In the genomic region with DNA sequence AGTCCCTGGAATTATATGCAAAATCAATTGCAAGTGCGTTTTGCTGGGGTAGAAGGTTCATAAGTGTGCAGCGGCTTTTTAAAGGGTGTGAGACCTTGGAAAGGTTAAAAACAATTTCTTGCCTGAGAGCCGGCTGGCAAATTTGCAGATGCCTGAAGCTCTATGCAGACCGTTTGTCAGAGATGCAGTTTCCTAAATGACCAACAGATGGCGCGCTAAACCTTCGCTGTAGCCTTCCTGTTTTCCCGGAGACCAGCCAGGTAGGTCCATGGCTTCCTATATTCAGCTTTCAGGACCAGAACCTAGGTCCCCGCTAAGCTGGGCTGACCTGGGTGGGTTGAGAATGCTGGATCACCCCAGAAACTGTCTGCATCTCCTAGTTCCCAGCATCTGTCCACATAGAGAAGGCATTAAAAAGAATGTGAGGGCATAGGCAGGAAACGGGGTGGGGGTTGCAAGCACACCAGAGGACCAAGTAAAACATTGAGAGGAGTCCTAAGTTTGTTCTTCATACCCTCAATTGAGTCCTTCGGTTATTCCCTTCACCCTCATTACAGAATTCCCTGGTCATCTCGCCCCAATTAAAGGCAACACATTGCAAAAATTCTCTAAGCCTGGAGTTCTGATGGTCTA, we compare ENCODE assay signal across 8 cellular contexts. TPM values are rescaled to one million over a fixed set of nuclear protein-coding genes. Genes with fewer than 3 reads are reported as not detected.
A peak's percentile ranks its signal among the peaks of the same experiment; 100 is the strongest.
DNase-seq lines count a peak whose midpoint lies in the region; ATAC-seq, FAIRE-seq and TF ChIP-seq lines count a peak whose summit lies in the region.

No MANE protein-coding gene starts in this region.

- 12% methylated on average over 10 of the region's 12 CpGs for WGBS in mesenchymal stem cell

- peaks cover 6% of the 10 kb centered on the region; the same call in 2 of the 3 replicates for H3K9me3 Mint-ChIP-seq in GM23338
- H3K9me3 Mint-ChIP-seq in activated CD4-positive, alpha-beta T cell treated with anti-CD3 and anti-CD28 coated beads, Interleukin-2, amount 10 ng/mL, durations not matched to agents 7 days and 5 days: no peaks in the 10 kb centered on the region

- H3K79me2 ChIP-seq in GM23338 (replicated peaks; ENCODE audit: insufficient read depth): no peaks in the 10 kb centered on the region
- no peaks in the 10 kb centered on the region for H3K79me2 ChIP-seq in endothelial cell of umbilical vein (ENCODE audit: control insufficient read depth, insufficient read depth, low read length)

- H3K18ac ChIP-seq in mesenchymal stem cell (ENCODE audit: low read depth in 1 of 2, low read length in 2 of 2): no peak overlapping the region

- H4K91ac ChIP-seq in mesenchymal stem cell (ENCODE audit: low read length): no peak overlapping the region

- H3K9me2 ChIP-seq in GM23338 (ENCODE audit: insufficient read depth): no peaks in the 10 kb centered on the region

- H2BK15ac ChIP-seq in mesenchymal stem cell (ENCODE audit: low read depth, poor library complexity, severe bottlenecking): no peak overlapping the region

- no peak overlapping the region for H3K27ac Mint-ChIP-seq in GM23338
- no peak overlapping the region for H3K27ac Mint-ChIP-seq in activated CD4-positive, alpha-beta T cell treated with anti-CD3 and anti-CD28 coated beads, Interleukin-2, amount 10 ng/mL, durations not matched to agents 7 days and 5 days

- peak; percentile 85 for ATAC-seq in GM23338
- no peak for ATAC-seq in GM19023 (IDR thresholded peaks at IDR 0.05; ENCODE audit: unreplicated experiment)

- BruUV-seq in endothelial cell of umbilical vein (replicated peaks; lab: Mats Ljungman, UMichigan): no TSS peak

- H2BK12ac ChIP-seq in mesenchymal stem cell (ENCODE audit: low read length in 2 of 2): no peak overlapping the region

- DNase-seq in CD1c-positive myeloid dendritic cell (ENCODE audit: extremely low spot score) (peak; percentile 69), GM23338 (ENCODE audit: low spot score) (peak; percentile 92), NCI-H2196 (lab: John Stamatoyannopoulos, UW; ENCODE audit: unreplicated experiment) (peak; percentile 86), endothelial cell of umbilical vein (ENCODE audit: low read depth, low spot score) (peak; percentile 79), mesenchymal stem cell (peak; percentile 66)
- peak; percentile 59 for DNase-seq in activated CD4-positive, alpha-beta T cell treated with anti-CD3 and anti-CD28 coated beads, Interleukin-2, amount 10 ng/mL, durations not matched to agents 7 days and 5 days
- peak; percentile 4 to 11 for DNase-seq in stimulated activated CD8-positive, alpha-beta memory T cell treated with anti-CD3 and anti-CD28 coated beads, Interleukin-7, amount 100 ng/mL, for 4 hours (ENCODE audit: low read depth in 2 of 2)

- no peak for TF ChIP-seq POLR2A in endothelial cell of umbilical vein (IDR thresholded peaks at IDR 0.05; ENCODE audit: low read depth, low read length)

- H3K27ac ChIP-seq in GM23338 (ENCODE audit: low read depth) (no peak overlapping the region), endothelial cell of umbilical vein (ENCODE audit: insufficient read depth, low read depth, low read length) (no peak overlapping the region), mesenchymal stem cell (ENCODE audit: low read length, poor library complexity, severe bottlenecking) (no peak overlapping the region)

- H3K14ac ChIP-seq in mesenchymal stem cell (ENCODE audit: low read length in 2 of 2): no peak overlapping the region

- POLR2A ChIA-PET in activated CD4-positive, alpha-beta T cell treated with anti-CD3 and anti-CD28 coated beads, Interleukin-2, amount 10 ng/mL, durations not matched to agents 7 days and 5 days (lab: Charles Lee): no interaction called here
- POLR2A ChIA-PET in endothelial cell of umbilical vein (lab: Charles Lee): no interaction called here

- H3K4me1 Mint-ChIP-seq in GM23338: peaks cover 9% of the 10 kb centered on the region; the same call in 2 of the 3 replicates
- no peaks in the 10 kb centered on the region for H3K4me1 Mint-ChIP-seq in activated CD4-positive, alpha-beta T cell treated with anti-CD3 and anti-CD28 coated beads, Interleukin-2, amount 10 ng/mL, durations not matched to agents 7 days and 5 days

- TF ChIP-seq CTCF in GM23338 (conservative IDR thresholded peaks at IDR 0.05; ENCODE audit: low read depth in 2 of 2): peak; percentile 89 to 93
- peak; percentile 82 to 87 for TF ChIP-seq CTCF in endothelial cell of umbilical vein (IDR thresholded peaks at IDR 0.05; ENCODE audit: extremely low read depth in 1 of 2, insufficient read depth in 1 of 2, low read depth in 1 of 2, low read length in 2 of 2)

- dilution Hi-C loops in endothelial cell of umbilical vein (cut with MboI; ENCODE audit: extremely low pct_ligation_motif_present, low sequenced_read_pairs): loop anchor here (25.0 kb wide), 1 partner anchor 470 kb away; no protein-coding TSS in a partner anchor

- no peak overlapping the region for H2BK120ac ChIP-seq in mesenchymal stem cell (ENCODE audit: low read depth, low read length)

- intact Hi-C loops in endothelial cell of umbilical vein (cut with micrococcal nuclease): loop anchor here (1.0 to 2.0 kb wide), 8 partner anchors 106 to 487 kb away; no protein-coding TSS in a partner anchor

- CTCF ChIA-PET in activated CD4-positive, alpha-beta T cell treated with anti-CD3 and anti-CD28 coated beads, Interleukin-2, amount 10 ng/mL, durations not matched to agents 7 days and 5 days (lab: Charles Lee): interaction anchor here (1.3 to 1.4 kb wide), 2 partner anchors 220 to 470 kb away, joined by 3 to 7 read pairs; no protein-coding TSS in a partner anchor
- CTCF ChIA-PET in endothelial cell of umbilical vein (lab: Charles Lee): interaction anchor here (0.6 to 6.6 kb wide), 76 partner anchors 8 to 695 kb away, joined by 3 to 530 read pairs (median 4); no protein-coding TSS in a partner anchor

- H3K36me3 ChIP-seq in GM23338 (ENCODE audit: insufficient read depth) (no peaks in the 10 kb centered on the region), endothelial cell of umbilical vein (ENCODE audit: control insufficient read depth in 2 of 2, extremely low read depth in 1 of 2, insufficient read depth in 2 of 2, low read length in 2 of 2) (no peaks in the 10 kb centered on the region), mesenchymal stem cell (ENCODE audit: control insufficient read depth in 1 of 2, insufficient read depth in 2 of 2, low read depth in 1 of 2, low read length in 2 of 2) (no peaks in the 10 kb centered on the region)

- H3K27me3 ChIP-seq in GM23338 (ENCODE audit: insufficient read depth) (peaks cover 23% of the 10 kb centered on the region), endothelial cell of umbilical vein (ENCODE audit: control insufficient read depth in 2 of 2, insufficient read depth in 2 of 2, low read length in 2 of 2) (peaks cover 14 to 17% of the 10 kb centered on the region in 2 experiments), mesenchymal stem cell (ENCODE audit: control insufficient read depth in 1 of 2, insufficient read depth in 1 of 2, low read length in 2 of 2) (peaks cover 47 to 88% of the 10 kb centered on the region in 2 experiments)

- H3K4me1 ChIP-seq in GM23338 (ENCODE audit: insufficient read depth): no peaks in the 10 kb centered on the region
- no peaks in the 10 kb centered on the region for H3K4me1 ChIP-seq in endothelial cell of umbilical vein (ENCODE audit: control insufficient read depth, extremely low read depth, insufficient read depth, low read length)
- no peaks in the 10 kb centered on the region for H3K4me1 ChIP-seq in mesenchymal stem cell (ENCODE audit: control insufficient read depth, insufficient read depth, low read depth, low read length)

- no peak overlapping the region for H3K23ac ChIP-seq in mesenchymal stem cell (ENCODE audit: low read length in 2 of 2)

- no peak overlapping the region for H2AK5ac ChIP-seq in mesenchymal stem cell (ENCODE audit: low read length, severe bottlenecking)

- no peak overlapping the region for H3K4me2 ChIP-seq in GM23338
- no peak overlapping the region for H3K4me2 ChIP-seq in endothelial cell of umbilical vein (ENCODE audit: insufficient read depth, low read length)
- no peak overlapping the region for H3K4me2 ChIP-seq in mesenchymal stem cell (ENCODE audit: low read length, poor library complexity, severe bottlenecking)

- no peak overlapping the region for H3K4me3 Mint-ChIP-seq in GM23338
- no peak overlapping the region for H3K4me3 Mint-ChIP-seq in activated CD4-positive, alpha-beta T cell treated with anti-CD3 and anti-CD28 coated beads, Interleukin-2, amount 10 ng/mL, durations not matched to agents 7 days and 5 days

- H2AFZ ChIP-seq in GM23338: 0 out of 2 replicates have a peak overlapping the region, but pooled peaks have one; percentile 60
- no peak overlapping the region for H2AFZ ChIP-seq in endothelial cell of umbilical vein (ENCODE audit: low read depth, low read length)
- no peak overlapping the region for H2AFZ ChIP-seq in mesenchymal stem cell (ENCODE audit: low read depth, low read length)

- no peaks in the 10 kb centered on the region for H3K79me1 ChIP-seq in mesenchymal stem cell (replicated peaks; ENCODE audit: low read length, poor library complexity, severe bottlenecking)

- H4K20me1 ChIP-seq in GM23338 (replicated peaks; ENCODE audit: insufficient read depth) (no peaks in the 10 kb centered on the region; the same call in 1 of the 2 replicates), endothelial cell of umbilical vein (replicated peaks; ENCODE audit: control insufficient read depth, extremely low read depth, insufficient read depth, low read length) (no peaks in the 10 kb centered on the region)

- H3K27me3 Mint-ChIP-seq in GM23338 (ENCODE audit: insufficient read depth, low read depth, poor library complexity): peaks cover 28% of the 10 kb centered on the region
- peaks cover 20% of the 10 kb centered on the region for H3K27me3 Mint-ChIP-seq in activated CD4-positive, alpha-beta T cell treated with anti-CD3 and anti-CD28 coated beads, Interleukin-2, amount 10 ng/mL, durations not matched to agents 7 days and 5 days

- H3K9me3 ChIP-seq in endothelial cell of umbilical vein (replicated peaks; ENCODE audit: control insufficient read depth, insufficient read depth, low read length): no peaks in the 10 kb centered on the region
- H3K9me3 ChIP-seq in mesenchymal stem cell (ENCODE audit: control insufficient read depth, low read length): peaks cover 7% of the 10 kb centered on the region

- H3K4ac ChIP-seq in mesenchymal stem cell (ENCODE audit: low read depth in 1 of 2, low read length in 2 of 2): no peak overlapping the region

- peak; percentile 68 for FAIRE-seq in endothelial cell of umbilical vein (lab: Jason Lieb, UNC)

- no peaks in the 10 kb centered on the region for H3K9me1 ChIP-seq in endothelial cell of umbilical vein (replicated peaks; ENCODE audit: control insufficient read depth, extremely low read depth, insufficient read depth, low read length)

- H3K9ac ChIP-seq in endothelial cell of umbilical vein (replicated peaks; ENCODE audit: extremely low read depth, insufficient read depth, low read length) (no peak overlapping the region), mesenchymal stem cell (ENCODE audit: low read length) (no peak overlapping the region)

- H2BK5ac ChIP-seq in mesenchymal stem cell (ENCODE audit: low read depth, low read length, poor library complexity, severe bottlenecking): no peak overlapping the region

- H3K4me3 ChIP-seq in GM23338: no peak overlapping the region
- no peak overlapping the region for H3K4me3 ChIP-seq in endothelial cell of umbilical vein (replicated peaks in 1 of 3; ENCODE audit: insufficient read depth in 1 of 3, low read depth in 1 of 3, low read length in 3 of 3)
- no peak overlapping the region for H3K4me3 ChIP-seq in mesenchymal stem cell (ENCODE audit: insufficient read depth in 1 of 2, low read depth in 1 of 2, low read length in 2 of 2)

- H3F3A ChIP-seq in GM23338 (replicated peaks; ENCODE audit: low read depth): no peaks in the 10 kb centered on the region

- H3K36me3 Mint-ChIP-seq in GM23338 (ENCODE audit: low read depth): no peaks in the 10 kb centered on the region
- H3K36me3 Mint-ChIP-seq in activated CD4-positive, alpha-beta T cell treated with anti-CD3 and anti-CD28 coated beads, Interleukin-2, amount 10 ng/mL, durations not matched to agents 7 days and 5 days (ENCODE audit: low read depth): no peaks in the 10 kb centered on the region

- H4K8ac ChIP-seq in mesenchymal stem cell (ENCODE audit: low read length): no peak overlapping the region

RNA-seq across cellular contexts. Expression of a gene that starts 5.7 kb away (rescaled TPM):
- 3.0 and 4.4 TPM in 2 replicates for total RNA-seq in GM23338 (2014; rRNA removed; shearing (Covaris generic))
- 0.63 and 0.64 TPM in 2 replicates for polyA plus RNA-seq in GM23338 (2016; fragmentation: Nextera tagmentation; extraction: Ambion mirVana)
- total RNA-seq in activated CD4-positive, alpha-beta T cell treated with anti-CD3 and anti-CD28 coated beads, Interleukin-2, amount 10 ng/mL, durations not matched to agents 7 days and 5 days: not detected
- total RNA-seq in endothelial cell of umbilical vein: not detected in 2 replicates
- not detected in 2 replicates for polyA plus RNA-seq in endothelial cell of umbilical vein
- 0.01 TPM in 1 of 2 replicates, not detected in the other for polyA plus RNA-seq in endothelial cell of umbilical vein (2011; cell fraction: cytosol; rRNA removed)
- polyA plus RNA-seq in endothelial cell of umbilical vein (2011; cell fraction: nucleus; rRNA removed): 0.15 TPM in 1 of 2 replicates, not detected in the other
- polyA plus RNA-seq in endothelial cell of umbilical vein (2012): not detected in 2 replicates
- polyA minus RNA-seq in endothelial cell of umbilical vein: not detected in 2 replicates
- polyA minus RNA-seq in endothelial cell of umbilical vein (2011; cell fraction: cytosol; rRNA and poly(A)+ RNA removed): not detected
- 1.1 TPM in 1 of 2 replicates, not detected in the other for polyA minus RNA-seq in endothelial cell of umbilical vein (2011; cell fraction: nucleus; rRNA and poly(A)+ RNA removed)
- polyA plus RNA-seq in mesenchymal stem cell (2013, experiment 1 of 2): not detected
- polyA plus RNA-seq in mesenchymal stem cell (2013, experiment 2 of 2): not detected

Comparison
In these comparisons a context has a peak if more than half of its experiments do, and no peak if none do; other contexts are left out.
1. DNase-seq: peak in every context shown above with its lines; median percentile 92 in GM23338; 86 in NCI-H2196; 79 in endothelial cell of umbilical vein; 69 in CD1c-positive myeloid dendritic cell; 66 in mesenchymal stem cell; 59 in activated CD4-positive, alpha-beta T cell treated with anti-CD3 and anti-CD28 coated beads, Interleukin-2, amount 10 ng/mL, durations not matched to agents 7 days and 5 days; 8 in stimulated activated CD8-positive, alpha-beta memory T cell treated with anti-CD3 and anti-CD28 coated beads, Interleukin-7, amount 100 ng/mL, for 4 hours.